Comparison of ENCODE assay signal across 1 cellular context in the genomic region with DNA sequence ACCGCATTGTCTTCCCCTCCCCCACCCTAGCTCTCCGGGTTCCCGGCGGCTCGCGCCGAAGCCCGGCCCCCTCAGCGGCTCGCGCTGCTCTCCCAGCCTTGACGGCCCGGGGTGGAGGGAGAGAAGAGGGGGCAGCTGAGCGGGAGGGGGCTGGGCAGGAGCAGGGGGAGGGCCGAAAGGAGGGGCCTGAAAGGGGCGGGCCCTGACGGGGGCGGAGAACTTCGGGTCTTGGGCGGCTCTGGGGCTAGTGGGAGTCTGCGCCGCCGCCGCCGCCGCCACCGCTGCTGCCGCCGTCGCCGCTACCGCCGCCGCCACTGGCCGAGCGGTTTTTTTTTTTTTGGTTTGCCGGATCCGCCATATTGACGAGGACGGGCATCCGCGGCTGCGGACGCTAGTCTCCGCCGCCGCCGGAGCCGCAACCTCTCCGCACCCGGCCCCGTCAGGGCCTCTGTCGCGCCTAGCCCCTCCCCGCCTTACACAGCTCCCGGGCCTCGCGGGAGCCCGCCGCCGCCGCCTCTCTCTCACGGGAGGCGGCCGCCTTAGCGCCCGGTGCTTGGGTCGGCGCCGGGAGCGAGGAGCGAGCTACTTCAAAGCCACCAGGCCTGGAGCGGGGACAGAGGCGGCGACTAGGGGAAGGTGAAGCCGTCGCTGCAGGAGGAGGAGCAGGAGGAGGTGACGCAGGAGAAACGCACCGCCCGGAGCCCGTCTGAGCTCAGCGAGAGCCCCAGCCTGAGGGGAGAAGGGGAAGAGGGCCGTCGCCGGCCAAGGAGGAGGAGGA.
TF ChIP-seq lines count a peak whose summit lies in the region.

A gene with protein sequence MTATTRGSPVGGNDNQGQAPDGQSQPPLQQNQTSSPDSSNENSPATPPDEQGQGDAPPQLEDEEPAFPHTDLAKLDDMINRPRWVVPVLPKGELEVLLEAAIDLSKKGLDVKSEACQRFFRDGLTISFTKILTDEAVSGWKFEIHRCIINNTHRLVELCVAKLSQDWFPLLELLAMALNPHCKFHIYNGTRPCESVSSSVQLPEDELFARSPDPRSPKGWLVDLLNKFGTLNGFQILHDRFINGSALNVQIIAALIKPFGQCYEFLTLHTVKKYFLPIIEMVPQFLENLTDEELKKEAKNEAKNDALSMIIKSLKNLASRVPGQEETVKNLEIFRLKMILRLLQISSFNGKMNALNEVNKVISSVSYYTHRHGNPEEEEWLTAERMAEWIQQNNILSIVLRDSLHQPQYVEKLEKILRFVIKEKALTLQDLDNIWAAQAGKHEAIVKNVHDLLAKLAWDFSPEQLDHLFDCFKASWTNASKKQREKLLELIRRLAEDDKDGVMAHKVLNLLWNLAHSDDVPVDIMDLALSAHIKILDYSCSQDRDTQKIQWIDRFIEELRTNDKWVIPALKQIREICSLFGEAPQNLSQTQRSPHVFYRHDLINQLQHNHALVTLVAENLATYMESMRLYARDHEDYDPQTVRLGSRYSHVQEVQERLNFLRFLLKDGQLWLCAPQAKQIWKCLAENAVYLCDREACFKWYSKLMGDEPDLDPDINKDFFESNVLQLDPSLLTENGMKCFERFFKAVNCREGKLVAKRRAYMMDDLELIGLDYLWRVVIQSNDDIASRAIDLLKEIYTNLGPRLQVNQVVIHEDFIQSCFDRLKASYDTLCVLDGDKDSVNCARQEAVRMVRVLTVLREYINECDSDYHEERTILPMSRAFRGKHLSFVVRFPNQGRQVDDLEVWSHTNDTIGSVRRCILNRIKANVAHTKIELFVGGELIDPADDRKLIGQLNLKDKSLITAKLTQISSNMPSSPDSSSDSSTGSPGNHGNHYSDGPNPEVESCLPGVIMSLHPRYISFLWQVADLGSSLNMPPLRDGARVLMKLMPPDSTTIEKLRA (N-terminal part only) (plus strand): TSS at position 341 of the 778 bp plus-strand sequence. CDS start 38,184 bp downstream, outside the sequence.

TF ChIP-seq in K562, 482 proteins besides CTCF, POLR2A, EP300 and RAD21 (continued from another document and continues in another):
- TF ChIP-seq, protein P1, sequence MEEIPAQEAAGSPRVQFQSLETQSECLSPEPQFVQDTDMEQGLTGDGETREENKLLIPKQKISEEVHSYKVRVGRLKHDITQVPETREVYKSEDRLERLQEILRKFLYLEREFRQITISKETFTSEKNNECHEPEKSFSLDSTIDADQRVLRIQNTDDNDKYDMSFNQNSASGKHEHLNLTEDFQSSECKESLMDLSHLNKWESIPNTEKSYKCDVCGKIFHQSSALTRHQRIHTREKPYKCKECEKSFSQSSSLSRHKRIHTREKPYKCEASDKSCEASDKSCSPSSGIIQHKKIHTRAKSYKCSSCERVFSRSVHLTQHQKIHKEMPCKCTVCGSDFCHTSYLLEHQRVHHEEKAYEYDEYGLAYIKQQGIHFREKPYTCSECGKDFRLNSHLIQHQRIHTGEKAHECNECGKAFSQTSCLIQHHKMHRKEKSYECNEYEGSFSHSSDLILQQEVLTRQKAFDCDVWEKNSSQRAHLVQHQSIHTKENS (CRISPR knock-in tag; IDR thresholded peaks at IDR 0.05), result no peak
- TF ChIP-seq GATA2 (CRISPR knock-in tag; IDR thresholded peaks at IDR 0.05) (no peak), RAD51 (IDR thresholded peaks at IDR 0.05; ENCODE audit: borderline replicate concordance, low read depth) (no peak), CREB1 (IDR thresholded peaks at IDR 0.05) (no peak), CREB1 (CRISPR knock-in tag; IDR thresholded peaks at IDR 0.05) (no peak), ZNF707 (CRISPR knock-in tag; conservative IDR thresholded peaks at IDR 0.05) (no peak), HLTF (IDR thresholded peaks at IDR 0.05) (no peak), HNRNPUL1 (IDR thresholded peaks at IDR 0.05; ENCODE audit: low read length) (no peak), TRIM28 (IDR thresholded peaks at IDR 0.05) (no peak; the same call in 1 of the 2 replicates), ZNF232 (CRISPR knock-in tag; IDR thresholded peaks at IDR 0.05) (no peak), STAT5B (CRISPR knock-in tag; IDR thresholded peaks at IDR 0.05) (no peak), WHSC1 (IDR thresholded peaks at IDR 0.05; ENCODE audit: low read length) (no peak), YY1 (IDR thresholded peaks at IDR 0.05; ENCODE audit: borderline replicate concordance in 1 of 3, control insufficient read depth in 1 of 3, extremely low read depth in 1 of 3, insufficient read depth in 3 of 3, insufficient read length in 1 of 3, insufficient replicate concordance in 2 of 3, low read depth in 1 of 3, low read length in 2 of 3) (peak in 2 of 3 experiments; percentile 65 to 81), XRCC4 (IDR thresholded peaks at IDR 0.05; ENCODE audit: extremely low read depth, insufficient read depth, insufficient read length) (no peak), ZNF253 (CRISPR knock-in tag; conservative IDR thresholded peaks at IDR 0.05) (no peak), ZNF431 (CRISPR knock-in tag; IDR thresholded peaks at IDR 0.05) (no peak), NCOA1 (IDR thresholded peaks at IDR 0.05; ENCODE audit: low read depth) (no peak), SMC3 (conservative IDR thresholded peaks at IDR 0.05; ENCODE audit: insufficient read depth, low read depth, low read length) (no peak), MCM2 (IDR thresholded peaks at IDR 0.05; ENCODE audit: low read depth) (no peak), EGR1 (conservative IDR thresholded peaks at IDR 0.05) (peak; percentile 42), XRCC5 (IDR thresholded peaks at IDR 0.05; ENCODE audit: low read depth, low read length) (no peak), MAZ (CRISPR knock-in tag; conservative IDR thresholded peaks at IDR 0.05 in 1 of 2, IDR thresholded peaks at IDR 0.05 in 1 of 2) (peak in 1 of 2 experiments; percentile 82; a peak in 3 of 4 replicates), HDAC8 (tag; IDR thresholded peaks at IDR 0.05) (no peak), DNMT1 (IDR thresholded peaks at IDR 0.05) (no peak), SOX6 (IDR thresholded peaks at IDR 0.05) (no peak), ELF1 (tag; IDR thresholded peaks at IDR 0.05) (no peak), MYNN (IDR thresholded peaks at IDR 0.05) (no peak), MYNN (CRISPR knock-in tag; IDR thresholded peaks at IDR 0.05) (no peak), RFX7 (CRISPR knock-in tag; IDR thresholded peaks at IDR 0.05) (no peak), PRMT5 (CRISPR knock-in tag; IDR thresholded peaks at IDR 0.05) (no peak), BACH1 (tag; IDR thresholded peaks at IDR 0.05) (no peak), U2AF1 (optimal IDR thresholded peaks at IDR 0.05; ENCODE audit: low read depth, low read length) (no peak), RFX5 (IDR thresholded peaks at IDR 0.05; ENCODE audit: low read depth, low read length) (no peak), RBM25 (IDR thresholded peaks at IDR 0.05; ENCODE audit: low read depth, low read length, severe bottlenecking) (peak; percentile 92), CHD1 (IDR thresholded peaks at IDR 0.05; ENCODE audit: low read length) (no peak), KLF16 (IDR thresholded peaks at IDR 0.05) (no peak), ZKSCAN8 (CRISPR knock-in tag; IDR thresholded peaks at IDR 0.05) (no peak), NR3C1 (CRISPR knock-in tag; IDR thresholded peaks at IDR 0.05) (no peak)
- TF ChIP-seq, protein P2, sequence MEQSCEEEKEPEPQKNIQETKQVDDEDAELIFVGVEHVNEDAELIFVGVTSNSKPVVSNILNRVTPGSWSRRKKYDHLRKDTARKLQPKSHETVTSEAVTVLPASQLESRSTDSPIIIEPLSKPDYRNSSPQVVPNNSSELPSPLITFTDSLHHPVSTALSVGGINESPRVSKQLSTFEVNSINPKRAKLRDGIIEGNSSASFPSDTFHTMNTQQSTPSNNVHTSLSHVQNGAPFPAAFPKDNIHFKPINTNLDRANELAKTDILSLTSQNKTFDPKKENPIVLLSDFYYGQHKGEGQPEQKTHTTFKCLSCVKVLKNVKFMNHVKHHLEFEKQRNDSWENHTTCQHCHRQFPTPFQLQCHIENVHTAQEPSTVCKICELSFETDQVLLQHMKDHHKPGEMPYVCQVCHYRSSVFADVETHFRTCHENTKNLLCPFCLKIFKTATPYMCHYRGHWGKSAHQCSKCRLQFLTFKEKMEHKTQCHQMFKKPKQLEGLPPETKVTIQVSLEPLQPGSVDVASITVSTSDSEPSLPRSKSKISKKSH (CRISPR knock-in tag; IDR thresholded peaks at IDR 0.05), result no peak
- TF ChIP-seq, protein P3, sequence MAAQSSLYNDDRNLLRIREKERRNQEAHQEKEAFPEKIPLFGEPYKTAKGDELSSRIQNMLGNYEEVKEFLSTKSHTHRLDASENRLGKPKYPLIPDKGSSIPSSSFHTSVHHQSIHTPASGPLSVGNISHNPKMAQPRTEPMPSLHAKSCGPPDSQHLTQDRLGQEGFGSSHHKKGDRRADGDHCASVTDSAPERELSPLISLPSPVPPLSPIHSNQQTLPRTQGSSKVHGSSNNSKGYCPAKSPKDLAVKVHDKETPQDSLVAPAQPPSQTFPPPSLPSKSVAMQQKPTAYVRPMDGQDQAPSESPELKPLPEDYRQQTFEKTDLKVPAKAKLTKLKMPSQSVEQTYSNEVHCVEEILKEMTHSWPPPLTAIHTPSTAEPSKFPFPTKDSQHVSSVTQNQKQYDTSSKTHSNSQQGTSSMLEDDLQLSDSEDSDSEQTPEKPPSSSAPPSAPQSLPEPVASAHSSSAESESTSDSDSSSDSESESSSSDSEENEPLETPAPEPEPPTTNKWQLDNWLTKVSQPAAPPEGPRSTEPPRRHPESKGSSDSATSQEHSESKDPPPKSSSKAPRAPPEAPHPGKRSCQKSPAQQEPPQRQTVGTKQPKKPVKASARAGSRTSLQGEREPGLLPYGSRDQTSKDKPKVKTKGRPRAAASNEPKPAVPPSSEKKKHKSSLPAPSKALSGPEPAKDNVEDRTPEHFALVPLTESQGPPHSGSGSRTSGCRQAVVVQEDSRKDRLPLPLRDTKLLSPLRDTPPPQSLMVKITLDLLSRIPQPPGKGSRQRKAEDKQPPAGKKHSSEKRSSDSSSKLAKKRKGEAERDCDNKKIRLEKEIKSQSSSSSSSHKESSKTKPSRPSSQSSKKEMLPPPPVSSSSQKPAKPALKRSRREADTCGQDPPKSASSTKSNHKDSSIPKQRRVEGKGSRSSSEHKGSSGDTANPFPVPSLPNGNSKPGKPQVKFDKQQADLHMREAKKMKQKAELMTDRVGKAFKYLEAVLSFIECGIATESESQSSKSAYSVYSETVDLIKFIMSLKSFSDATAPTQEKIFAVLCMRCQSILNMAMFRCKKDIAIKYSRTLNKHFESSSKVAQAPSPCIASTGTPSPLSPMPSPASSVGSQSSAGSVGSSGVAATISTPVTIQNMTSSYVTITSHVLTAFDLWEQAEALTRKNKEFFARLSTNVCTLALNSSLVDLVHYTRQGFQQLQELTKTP (IDR thresholded peaks at IDR 0.05; ENCODE audit: low read depth in 1 of 2, partially characterized antibody in 2 of 2), result no peak
- TF ChIP-seq, protein P4, sequence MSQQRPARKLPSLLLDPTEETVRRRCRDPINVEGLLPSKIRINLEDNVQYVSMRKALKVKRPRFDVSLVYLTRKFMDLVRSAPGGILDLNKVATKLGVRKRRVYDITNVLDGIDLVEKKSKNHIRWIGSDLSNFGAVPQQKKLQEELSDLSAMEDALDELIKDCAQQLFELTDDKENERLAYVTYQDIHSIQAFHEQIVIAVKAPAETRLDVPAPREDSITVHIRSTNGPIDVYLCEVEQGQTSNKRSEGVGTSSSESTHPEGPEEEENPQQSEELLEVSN (IDR thresholded peaks at IDR 0.05; ENCODE audit: borderline replicate concordance in 1 of 2, extremely low read depth in 1 of 2, insufficient read depth in 1 of 2, insufficient read length in 1 of 2, low read depth in 1 of 2, low read length in 1 of 2, poor library complexity in 1 of 2, severe bottlenecking in 1 of 2), result peak in 1 of 2 experiments; percentile 7
- TF ChIP-seq, protein P5, sequence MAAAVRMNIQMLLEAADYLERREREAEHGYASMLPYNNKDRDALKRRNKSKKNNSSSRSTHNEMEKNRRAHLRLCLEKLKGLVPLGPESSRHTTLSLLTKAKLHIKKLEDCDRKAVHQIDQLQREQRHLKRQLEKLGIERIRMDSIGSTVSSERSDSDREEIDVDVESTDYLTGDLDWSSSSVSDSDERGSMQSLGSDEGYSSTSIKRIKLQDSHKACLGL (CRISPR knock-in tag; IDR thresholded peaks at IDR 0.05; ENCODE audit: borderline replicate concordance, poor library complexity, severe bottlenecking), result no peak
- TF ChIP-seq, protein P6, sequence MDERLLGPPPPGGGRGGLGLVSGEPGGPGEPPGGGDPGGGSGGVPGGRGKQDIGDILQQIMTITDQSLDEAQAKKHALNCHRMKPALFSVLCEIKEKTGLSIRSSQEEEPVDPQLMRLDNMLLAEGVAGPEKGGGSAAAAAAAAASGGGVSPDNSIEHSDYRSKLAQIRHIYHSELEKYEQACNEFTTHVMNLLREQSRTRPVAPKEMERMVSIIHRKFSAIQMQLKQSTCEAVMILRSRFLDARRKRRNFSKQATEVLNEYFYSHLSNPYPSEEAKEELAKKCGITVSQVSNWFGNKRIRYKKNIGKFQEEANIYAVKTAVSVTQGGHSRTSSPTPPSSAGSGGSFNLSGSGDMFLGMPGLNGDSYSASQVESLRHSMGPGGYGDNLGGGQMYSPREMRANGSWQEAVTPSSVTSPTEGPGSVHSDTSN (CRISPR knock-in tag; IDR thresholded peaks at IDR 0.05; ENCODE audit: low read depth), result no peak
- TF ChIP-seq, protein P6 (tag; conservative IDR thresholded peaks at IDR 0.05; ENCODE audit: low read depth), result no peak
- TF ChIP-seq, protein P7, sequence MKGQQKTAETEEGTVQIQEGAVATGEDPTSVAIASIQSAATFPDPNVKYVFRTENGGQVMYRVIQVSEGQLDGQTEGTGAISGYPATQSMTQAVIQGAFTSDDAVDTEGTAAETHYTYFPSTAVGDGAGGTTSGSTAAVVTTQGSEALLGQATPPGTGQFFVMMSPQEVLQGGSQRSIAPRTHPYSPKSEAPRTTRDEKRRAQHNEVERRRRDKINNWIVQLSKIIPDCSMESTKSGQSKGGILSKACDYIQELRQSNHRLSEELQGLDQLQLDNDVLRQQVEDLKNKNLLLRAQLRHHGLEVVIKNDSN (CRISPR knock-in tag; IDR thresholded peaks at IDR 0.05), result no peak
- TF ChIP-seq, protein P8, sequence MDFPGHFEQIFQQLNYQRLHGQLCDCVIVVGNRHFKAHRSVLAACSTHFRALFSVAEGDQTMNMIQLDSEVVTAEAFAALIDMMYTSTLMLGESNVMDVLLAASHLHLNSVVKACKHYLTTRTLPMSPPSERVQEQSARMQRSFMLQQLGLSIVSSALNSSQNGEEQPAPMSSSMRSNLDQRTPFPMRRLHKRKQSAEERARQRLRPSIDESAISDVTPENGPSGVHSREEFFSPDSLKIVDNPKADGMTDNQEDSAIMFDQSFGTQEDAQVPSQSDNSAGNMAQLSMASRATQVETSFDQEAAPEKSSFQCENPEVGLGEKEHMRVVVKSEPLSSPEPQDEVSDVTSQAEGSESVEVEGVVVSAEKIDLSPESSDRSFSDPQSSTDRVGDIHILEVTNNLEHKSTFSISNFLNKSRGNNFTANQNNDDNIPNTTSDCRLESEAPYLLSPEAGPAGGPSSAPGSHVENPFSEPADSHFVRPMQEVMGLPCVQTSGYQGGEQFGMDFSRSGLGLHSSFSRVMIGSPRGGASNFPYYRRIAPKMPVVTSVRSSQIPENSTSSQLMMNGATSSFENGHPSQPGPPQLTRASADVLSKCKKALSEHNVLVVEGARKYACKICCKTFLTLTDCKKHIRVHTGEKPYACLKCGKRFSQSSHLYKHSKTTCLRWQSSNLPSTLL (IDR thresholded peaks at IDR 0.05), result no peak
